In the genomic region with DNA sequence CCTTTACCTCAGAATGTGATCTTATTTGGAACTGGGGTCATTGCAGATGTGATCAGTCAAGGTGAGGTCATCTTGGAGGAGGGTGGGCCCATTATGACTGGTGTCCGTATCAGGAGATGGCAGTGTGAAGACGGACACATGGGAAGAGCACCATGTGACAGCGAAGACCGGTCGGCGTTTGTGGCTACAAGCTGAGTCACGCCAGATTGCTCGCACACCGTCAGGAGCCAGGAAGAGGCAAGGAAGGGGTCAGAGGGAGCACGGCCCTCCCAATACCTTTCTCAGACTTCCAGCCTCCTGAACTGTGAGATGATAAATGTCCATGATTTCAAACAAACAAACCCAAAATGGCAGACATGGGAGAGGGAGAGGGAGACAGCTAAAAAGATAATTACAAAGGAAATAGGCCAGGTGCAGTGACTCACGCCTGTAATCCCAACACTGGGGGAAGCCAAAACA, we compare ENCODE assay signal across 1 cellular context.
TF ChIP-seq lines count a peak whose summit lies in the region.

No MANE protein-coding gene starts in this region.

TF ChIP-seq in K562, 482 proteins besides CTCF, POLR2A, EP300 and RAD21 (continued from another document and continues in another):
- TF ChIP-seq, protein P1, sequence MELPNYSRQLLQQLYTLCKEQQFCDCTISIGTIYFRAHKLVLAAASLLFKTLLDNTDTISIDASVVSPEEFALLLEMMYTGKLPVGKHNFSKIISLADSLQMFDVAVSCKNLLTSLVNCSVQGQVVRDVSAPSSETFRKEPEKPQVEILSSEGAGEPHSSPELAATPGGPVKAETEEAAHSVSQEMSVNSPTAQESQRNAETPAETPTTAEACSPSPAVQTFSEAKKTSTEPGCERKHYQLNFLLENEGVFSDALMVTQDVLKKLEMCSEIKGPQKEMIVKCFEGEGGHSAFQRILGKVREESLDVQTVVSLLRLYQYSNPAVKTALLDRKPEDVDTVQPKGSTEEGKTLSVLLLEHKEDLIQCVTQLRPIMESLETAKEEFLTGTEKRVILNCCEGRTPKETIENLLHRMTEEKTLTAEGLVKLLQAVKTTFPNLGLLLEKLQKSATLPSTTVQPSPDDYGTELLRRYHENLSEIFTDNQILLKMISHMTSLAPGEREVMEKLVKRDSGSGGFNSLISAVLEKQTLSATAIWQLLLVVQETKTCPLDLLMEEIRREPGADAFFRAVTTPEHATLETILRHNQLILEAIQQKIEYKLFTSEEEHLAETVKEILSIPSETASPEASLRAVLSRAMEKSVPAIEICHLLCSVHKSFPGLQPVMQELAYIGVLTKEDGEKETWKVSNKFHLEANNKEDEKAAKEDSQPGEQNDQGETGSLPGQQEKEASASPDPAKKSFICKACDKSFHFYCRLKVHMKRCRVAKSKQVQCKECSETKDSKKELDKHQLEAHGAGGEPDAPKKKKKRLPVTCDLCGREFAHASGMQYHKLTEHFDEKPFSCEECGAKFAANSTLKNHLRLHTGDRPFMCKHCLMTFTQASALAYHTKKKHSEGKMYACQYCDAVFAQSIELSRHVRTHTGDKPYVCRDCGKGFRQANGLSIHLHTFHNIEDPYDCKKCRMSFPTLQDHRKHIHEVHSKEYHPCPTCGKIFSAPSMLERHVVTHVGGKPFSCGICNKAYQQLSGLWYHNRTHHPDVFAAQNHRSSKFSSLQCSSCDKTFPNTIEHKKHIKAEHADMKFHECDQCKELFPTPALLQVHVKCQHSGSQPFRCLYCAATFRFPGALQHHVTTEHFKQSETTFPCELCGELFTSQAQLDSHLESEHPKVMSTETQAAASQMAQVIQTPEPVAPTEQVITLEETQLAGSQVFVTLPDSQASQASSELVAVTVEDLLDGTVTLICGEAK (IDR thresholded peaks at IDR 0.05), result peak; percentile 26; the same call in 1 of the 2 replicates
- TF ChIP-seq, protein P1 (CRISPR knock-in tag; IDR thresholded peaks at IDR 0.05), result no peak
- TF ChIP-seq ZFP36 (IDR thresholded peaks at IDR 0.05; ENCODE audit: low read depth, low read length, partially characterized antibody) (peak; percentile 26), MYNN (IDR thresholded peaks at IDR 0.05) (peak; percentile 51; the same call in 1 of the 2 replicates), MYNN (CRISPR knock-in tag; IDR thresholded peaks at IDR 0.05) (no peak), RBM17 (IDR thresholded peaks at IDR 0.05; ENCODE audit: borderline replicate concordance, low read depth, low read length) (no peak), LEF1 (IDR thresholded peaks at IDR 0.05) (peak; percentile 73), RBM39 (optimal IDR thresholded peaks at IDR 0.05; ENCODE audit: low read depth, low read length) (no peak), EHMT2 (IDR thresholded peaks at IDR 0.05) (peak; percentile 86), NR2C2 (CRISPR knock-in tag; IDR thresholded peaks at IDR 0.05) (no peak), NR2C2 (tag; IDR thresholded peaks at IDR 0.05) (peak; percentile 93), FOXJ3 (CRISPR knock-in tag; IDR thresholded peaks at IDR 0.05) (no peak), ESRRA (IDR thresholded peaks at IDR 0.05; ENCODE audit: borderline replicate concordance, low read depth) (peak; percentile 82; the same call in 1 of the 2 replicates), NBN (IDR thresholded peaks at IDR 0.05; ENCODE audit: low read depth) (peak; percentile 91), CXXC5 (CRISPR knock-in tag; IDR thresholded peaks at IDR 0.05) (peak; percentile 77), PRPF4 (IDR thresholded peaks at IDR 0.05; ENCODE audit: insufficient read depth, low read depth, low read length, poor library complexity, severe bottlenecking) (no peak), ARID1B (IDR thresholded peaks at IDR 0.05) (peak; percentile 89), CEBPB (tag; IDR thresholded peaks at IDR 0.05) (0 out of 2 replicates have a peak, but pooled peaks have one; percentile 40), MECOM (CRISPR knock-in tag; IDR thresholded peaks at IDR 0.05) (peak; percentile 76; the same call in 1 of the 2 replicates), MEIS2 (IDR thresholded peaks at IDR 0.05; ENCODE audit: partially characterized antibody) (peak; percentile 83), ATF1 (CRISPR knock-in tag; IDR thresholded peaks at IDR 0.05) (no peak), ATF1 (tag; IDR thresholded peaks at IDR 0.05) (peak; percentile 84), TGIF2 (CRISPR knock-in tag; IDR thresholded peaks at IDR 0.05) (no peak), RFX5 (IDR thresholded peaks at IDR 0.05; ENCODE audit: low read depth, low read length) (no peak), SAFB (IDR thresholded peaks at IDR 0.05; ENCODE audit: borderline replicate concordance, low read depth, low read length) (no peak)
- TF ChIP-seq, protein P2, sequence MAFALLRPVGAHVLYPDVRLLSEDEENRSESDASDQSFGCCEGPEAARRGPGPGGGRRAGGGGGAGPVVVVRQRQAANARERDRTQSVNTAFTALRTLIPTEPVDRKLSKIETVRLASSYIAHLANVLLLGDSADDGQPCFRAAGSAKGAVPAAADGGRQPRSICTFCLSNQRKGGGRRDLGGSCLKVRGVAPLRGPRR (CRISPR knock-in tag; IDR thresholded peaks at IDR 0.05), result no peak; the same call in 1 of the 2 replicates
- TF ChIP-seq, protein P3, sequence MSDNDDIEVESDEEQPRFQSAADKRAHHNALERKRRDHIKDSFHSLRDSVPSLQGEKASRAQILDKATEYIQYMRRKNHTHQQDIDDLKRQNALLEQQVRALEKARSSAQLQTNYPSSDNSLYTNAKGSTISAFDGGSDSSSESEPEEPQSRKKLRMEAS (CRISPR knock-in tag; IDR thresholded peaks at IDR 0.05), result peak; percentile 91
- TF ChIP-seq, protein P4, sequence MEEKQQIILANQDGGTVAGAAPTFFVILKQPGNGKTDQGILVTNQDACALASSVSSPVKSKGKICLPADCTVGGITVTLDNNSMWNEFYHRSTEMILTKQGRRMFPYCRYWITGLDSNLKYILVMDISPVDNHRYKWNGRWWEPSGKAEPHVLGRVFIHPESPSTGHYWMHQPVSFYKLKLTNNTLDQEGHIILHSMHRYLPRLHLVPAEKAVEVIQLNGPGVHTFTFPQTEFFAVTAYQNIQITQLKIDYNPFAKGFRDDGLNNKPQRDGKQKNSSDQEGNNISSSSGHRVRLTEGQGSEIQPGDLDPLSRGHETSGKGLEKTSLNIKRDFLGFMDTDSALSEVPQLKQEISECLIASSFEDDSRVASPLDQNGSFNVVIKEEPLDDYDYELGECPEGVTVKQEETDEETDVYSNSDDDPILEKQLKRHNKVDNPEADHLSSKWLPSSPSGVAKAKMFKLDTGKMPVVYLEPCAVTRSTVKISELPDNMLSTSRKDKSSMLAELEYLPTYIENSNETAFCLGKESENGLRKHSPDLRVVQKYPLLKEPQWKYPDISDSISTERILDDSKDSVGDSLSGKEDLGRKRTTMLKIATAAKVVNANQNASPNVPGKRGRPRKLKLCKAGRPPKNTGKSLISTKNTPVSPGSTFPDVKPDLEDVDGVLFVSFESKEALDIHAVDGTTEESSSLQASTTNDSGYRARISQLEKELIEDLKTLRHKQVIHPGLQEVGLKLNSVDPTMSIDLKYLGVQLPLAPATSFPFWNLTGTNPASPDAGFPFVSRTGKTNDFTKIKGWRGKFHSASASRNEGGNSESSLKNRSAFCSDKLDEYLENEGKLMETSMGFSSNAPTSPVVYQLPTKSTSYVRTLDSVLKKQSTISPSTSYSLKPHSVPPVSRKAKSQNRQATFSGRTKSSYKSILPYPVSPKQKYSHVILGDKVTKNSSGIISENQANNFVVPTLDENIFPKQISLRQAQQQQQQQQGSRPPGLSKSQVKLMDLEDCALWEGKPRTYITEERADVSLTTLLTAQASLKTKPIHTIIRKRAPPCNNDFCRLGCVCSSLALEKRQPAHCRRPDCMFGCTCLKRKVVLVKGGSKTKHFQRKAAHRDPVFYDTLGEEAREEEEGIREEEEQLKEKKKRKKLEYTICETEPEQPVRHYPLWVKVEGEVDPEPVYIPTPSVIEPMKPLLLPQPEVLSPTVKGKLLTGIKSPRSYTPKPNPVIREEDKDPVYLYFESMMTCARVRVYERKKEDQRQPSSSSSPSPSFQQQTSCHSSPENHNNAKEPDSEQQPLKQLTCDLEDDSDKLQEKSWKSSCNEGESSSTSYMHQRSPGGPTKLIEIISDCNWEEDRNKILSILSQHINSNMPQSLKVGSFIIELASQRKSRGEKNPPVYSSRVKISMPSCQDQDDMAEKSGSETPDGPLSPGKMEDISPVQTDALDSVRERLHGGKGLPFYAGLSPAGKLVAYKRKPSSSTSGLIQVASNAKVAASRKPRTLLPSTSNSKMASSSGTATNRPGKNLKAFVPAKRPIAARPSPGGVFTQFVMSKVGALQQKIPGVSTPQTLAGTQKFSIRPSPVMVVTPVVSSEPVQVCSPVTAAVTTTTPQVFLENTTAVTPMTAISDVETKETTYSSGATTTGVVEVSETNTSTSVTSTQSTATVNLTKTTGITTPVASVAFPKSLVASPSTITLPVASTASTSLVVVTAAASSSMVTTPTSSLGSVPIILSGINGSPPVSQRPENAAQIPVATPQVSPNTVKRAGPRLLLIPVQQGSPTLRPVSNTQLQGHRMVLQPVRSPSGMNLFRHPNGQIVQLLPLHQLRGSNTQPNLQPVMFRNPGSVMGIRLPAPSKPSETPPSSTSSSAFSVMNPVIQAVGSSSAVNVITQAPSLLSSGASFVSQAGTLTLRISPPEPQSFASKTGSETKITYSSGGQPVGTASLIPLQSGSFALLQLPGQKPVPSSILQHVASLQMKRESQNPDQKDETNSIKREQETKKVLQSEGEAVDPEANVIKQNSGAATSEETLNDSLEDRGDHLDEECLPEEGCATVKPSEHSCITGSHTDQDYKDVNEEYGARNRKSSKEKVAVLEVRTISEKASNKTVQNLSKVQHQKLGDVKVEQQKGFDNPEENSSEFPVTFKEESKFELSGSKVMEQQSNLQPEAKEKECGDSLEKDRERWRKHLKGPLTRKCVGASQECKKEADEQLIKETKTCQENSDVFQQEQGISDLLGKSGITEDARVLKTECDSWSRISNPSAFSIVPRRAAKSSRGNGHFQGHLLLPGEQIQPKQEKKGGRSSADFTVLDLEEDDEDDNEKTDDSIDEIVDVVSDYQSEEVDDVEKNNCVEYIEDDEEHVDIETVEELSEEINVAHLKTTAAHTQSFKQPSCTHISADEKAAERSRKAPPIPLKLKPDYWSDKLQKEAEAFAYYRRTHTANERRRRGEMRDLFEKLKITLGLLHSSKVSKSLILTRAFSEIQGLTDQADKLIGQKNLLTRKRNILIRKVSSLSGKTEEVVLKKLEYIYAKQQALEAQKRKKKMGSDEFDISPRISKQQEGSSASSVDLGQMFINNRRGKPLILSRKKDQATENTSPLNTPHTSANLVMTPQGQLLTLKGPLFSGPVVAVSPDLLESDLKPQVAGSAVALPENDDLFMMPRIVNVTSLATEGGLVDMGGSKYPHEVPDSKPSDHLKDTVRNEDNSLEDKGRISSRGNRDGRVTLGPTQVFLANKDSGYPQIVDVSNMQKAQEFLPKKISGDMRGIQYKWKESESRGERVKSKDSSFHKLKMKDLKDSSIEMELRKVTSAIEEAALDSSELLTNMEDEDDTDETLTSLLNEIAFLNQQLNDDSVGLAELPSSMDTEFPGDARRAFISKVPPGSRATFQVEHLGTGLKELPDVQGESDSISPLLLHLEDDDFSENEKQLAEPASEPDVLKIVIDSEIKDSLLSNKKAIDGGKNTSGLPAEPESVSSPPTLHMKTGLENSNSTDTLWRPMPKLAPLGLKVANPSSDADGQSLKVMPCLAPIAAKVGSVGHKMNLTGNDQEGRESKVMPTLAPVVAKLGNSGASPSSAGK (IDR thresholded peaks at IDR 0.05), result peak; percentile 98
- TF ChIP-seq, protein P5, sequence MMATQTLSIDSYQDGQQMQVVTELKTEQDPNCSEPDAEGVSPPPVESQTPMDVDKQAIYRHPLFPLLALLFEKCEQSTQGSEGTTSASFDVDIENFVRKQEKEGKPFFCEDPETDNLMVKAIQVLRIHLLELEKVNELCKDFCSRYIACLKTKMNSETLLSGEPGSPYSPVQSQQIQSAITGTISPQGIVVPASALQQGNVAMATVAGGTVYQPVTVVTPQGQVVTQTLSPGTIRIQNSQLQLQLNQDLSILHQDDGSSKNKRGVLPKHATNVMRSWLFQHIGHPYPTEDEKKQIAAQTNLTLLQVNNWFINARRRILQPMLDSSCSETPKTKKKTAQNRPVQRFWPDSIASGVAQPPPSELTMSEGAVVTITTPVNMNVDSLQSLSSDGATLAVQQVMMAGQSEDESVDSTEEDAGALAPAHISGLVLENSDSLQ (IDR thresholded peaks at IDR 0.05), result peak; percentile 96
- TF ChIP-seq, protein P6, sequence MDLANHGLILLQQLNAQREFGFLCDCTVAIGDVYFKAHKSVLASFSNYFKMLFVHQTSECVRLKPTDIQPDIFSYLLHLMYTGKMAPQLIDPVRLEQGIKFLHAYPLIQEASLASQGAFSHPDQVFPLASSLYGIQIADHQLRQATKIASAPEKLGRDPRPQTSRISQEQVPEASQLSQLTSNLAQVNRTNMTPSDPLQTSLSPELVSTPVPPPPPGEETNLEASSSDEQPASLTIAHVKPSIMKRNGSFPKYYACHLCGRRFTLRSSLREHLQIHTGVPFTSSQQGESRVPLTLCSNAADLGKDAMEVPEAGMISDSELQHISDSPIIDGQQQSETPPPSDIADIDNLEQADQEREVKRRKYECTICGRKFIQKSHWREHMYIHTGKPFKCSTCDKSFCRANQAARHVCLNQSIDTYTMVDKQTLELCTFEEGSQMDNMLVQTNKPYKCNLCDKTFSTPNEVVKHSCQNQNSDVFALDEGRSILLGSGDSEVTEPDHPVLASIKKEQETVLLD (IDR thresholded peaks at IDR 0.05), result peak; percentile 81
